In the genomic region with DNA sequence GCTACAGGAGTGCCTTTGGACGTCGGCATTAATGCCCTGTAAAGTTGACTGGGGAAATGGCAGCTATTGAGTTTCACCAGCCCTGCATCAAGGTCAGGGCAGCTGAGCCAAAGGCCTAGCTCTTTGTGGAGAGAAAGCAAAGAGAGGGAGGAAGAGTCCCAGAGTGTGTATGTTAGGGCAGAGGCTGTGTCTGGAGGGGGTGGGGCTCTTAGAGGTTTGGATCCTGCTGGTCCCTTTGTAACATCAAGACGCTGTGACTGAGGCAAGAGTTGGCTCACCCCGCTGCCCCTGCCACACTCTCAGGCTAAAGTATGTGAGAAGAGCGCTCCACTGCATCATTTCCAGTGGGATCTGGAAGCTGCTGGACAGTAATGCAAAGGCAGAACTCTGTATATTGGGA, we compare ENCODE assay signal across 17 cellular contexts.
"Had no signal": no experiment of that assay in that cellular context is flagged by ENCODE, and none has a peak within 500 bp of the region (broad histone marks: within the 10 kb centered on the region; RNA-seq: fewer than 3 reads in every experiment).

No MANE protein-coding gene starts in this region.

- DNase-seq: activated CD4-positive, alpha-beta T cell treated with anti-CD3 and anti-CD28 coated beads for 48 hours; activated CD8-positive, alpha-beta memory T cell treated with anti-CD3 and anti-CD28 coated beads, Interleukin-2, amount 50 U/mL, for 4 hours; activated CD8-positive, alpha-beta T cell treated with anti-CD3 and anti-CD28 coated beads, Interleukin-2, amount 10 ng/mL, durations not matched to agents 7 days and 5 days; activated T-cell treated with anti-CD3 and anti-CD28 coated beads, Interleukin-2, amount 50 U/mL, for 48 hours; esophagus squamous epithelium; glutamatergic neuron; immature natural killer cell; retina; T-helper 2 cell had no signal

- H3K27ac ChIP-seq: coronary artery, esophagus squamous epithelium, neural progenitor cell, parathyroid adenoma had no signal

- H3K27me3 ChIP-seq: adrenal gland, esophagus squamous epithelium, neural progenitor cell had no signal

- H3K36me3 ChIP-seq: adrenal gland, esophagus squamous epithelium, neural progenitor cell had no signal

- H3K4me3 Mint-ChIP-seq: activated CD8-positive, alpha-beta T cell treated with anti-CD3 and anti-CD28 coated beads, Interleukin-2, amount 10 ng/mL, durations not matched to agents 7 days and 5 days; activated naive CD4-positive, alpha-beta T cell treated with anti-CD3 and anti-CD28 coated beads, Interleukin-2, amount 50 U/mL, for 24 hours; central memory CD8-positive, alpha-beta T cell; immature natural killer cell; neural progenitor cell; stimulated activated naive CD8-positive, alpha-beta T cell treated with anti-CD3 and anti-CD28 coated beads, Interleukin-15, Interleukin-2, amounts not matched to agents 100 ng/mL and 50 ng/mL, for 24 hours had no signal

- H3K9me3 ChIP-seq: adrenal gland, esophagus squamous epithelium had no signal

- ATAC-seq: activated CD8-positive, alpha-beta T cell treated with anti-CD3 and anti-CD28 coated beads, Interleukin-2, amount 10 ng/mL, durations not matched to agents 7 days and 5 days had no signal

- H3K4me1 Mint-ChIP-seq: activated naive CD4-positive, alpha-beta T cell treated with anti-CD3 and anti-CD28 coated beads, Interleukin-2, amount 50 U/mL, for 24 hours; central memory CD8-positive, alpha-beta T cell; immature natural killer cell had no signal

- H3K9ac ChIP-seq: neural progenitor cell, parathyroid adenoma had no signal

- H3K27ac Mint-ChIP-seq: activated CD8-positive, alpha-beta T cell treated with anti-CD3 and anti-CD28 coated beads, Interleukin-2, amount 10 ng/mL, durations not matched to agents 7 days and 5 days; activated naive CD4-positive, alpha-beta T cell treated with anti-CD3 and anti-CD28 coated beads, Interleukin-2, amount 50 U/mL, for 24 hours; immature natural killer cell; neural progenitor cell; stimulated activated naive CD8-positive, alpha-beta T cell treated with anti-CD3 and anti-CD28 coated beads, Interleukin-15, Interleukin-2, amounts not matched to agents 100 ng/mL and 50 ng/mL, for 24 hours had no signal

- H3K4me2 ChIP-seq: neural progenitor cell had no signal

- H3K36me3 Mint-ChIP-seq: activated naive CD4-positive, alpha-beta T cell treated with anti-CD3 and anti-CD28 coated beads, Interleukin-2, amount 50 U/mL, for 24 hours; immature natural killer cell; neural progenitor cell had no signal

- H3K79me2 ChIP-seq: parathyroid adenoma had no signal

- H3K4me1 ChIP-seq: neural progenitor cell, parathyroid adenoma had no signal

- H3K27me3 Mint-ChIP-seq: activated naive CD4-positive, alpha-beta T cell treated with anti-CD3 and anti-CD28 coated beads, Interleukin-2, amount 50 U/mL, for 24 hours; stimulated activated naive CD8-positive, alpha-beta T cell treated with anti-CD3 and anti-CD28 coated beads, Interleukin-15, Interleukin-2, amounts not matched to agents 100 ng/mL and 50 ng/mL, for 24 hours had no signal

- H2AFZ ChIP-seq: parathyroid adenoma had no signal

- H3K4me3 ChIP-seq: adrenal gland, coronary artery, esophagus squamous epithelium, lung, neural progenitor cell had no signal

- H3K9me3 Mint-ChIP-seq: activated naive CD4-positive, alpha-beta T cell treated with anti-CD3 and anti-CD28 coated beads, Interleukin-2, amount 50 U/mL, for 24 hours; central memory CD8-positive, alpha-beta T cell; immature natural killer cell; neural progenitor cell; stimulated activated naive CD8-positive, alpha-beta T cell treated with anti-CD3 and anti-CD28 coated beads, Interleukin-15, Interleukin-2, amounts not matched to agents 100 ng/mL and 50 ng/mL, for 24 hours had no signal
